Comparison of ENCODE assay signal across 2 cellular contexts in the genomic region with DNA sequence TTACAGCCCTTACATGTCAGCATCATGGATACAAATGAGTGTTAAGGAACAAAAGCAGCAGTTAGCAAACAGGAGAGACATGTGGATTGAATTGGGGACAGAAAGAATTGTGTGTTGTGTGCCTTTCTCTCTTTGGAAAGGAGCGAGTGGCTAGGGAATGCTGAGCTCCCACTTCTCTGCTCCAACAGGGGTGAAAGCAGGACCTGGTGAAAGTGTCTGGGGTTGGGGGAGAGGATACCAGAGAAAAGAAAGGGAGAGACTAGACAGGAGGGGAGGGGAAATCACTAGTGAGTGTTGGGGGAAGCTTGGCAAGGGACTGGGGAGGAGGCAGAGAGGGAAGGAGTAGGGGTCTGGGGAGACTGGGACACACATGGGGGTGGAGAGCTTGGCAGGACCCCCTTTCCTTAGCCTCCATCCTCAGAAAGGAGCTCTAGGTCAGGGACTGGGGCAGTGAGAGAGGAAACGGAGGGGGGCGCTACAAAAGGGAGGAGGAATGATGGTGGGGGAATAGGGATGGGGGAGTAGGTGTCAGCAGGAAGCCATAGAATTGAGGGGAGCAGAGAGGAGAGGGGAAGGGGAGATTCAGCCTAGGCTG.
TF ChIP-seq lines count a peak whose summit lies in the region.

No MANE protein-coding gene starts in this region.

TF ChIP-seq in liver, 16 proteins besides CTCF, POLR2A, EP300 and RAD21:
- TF ChIP-seq YY1 (IDR thresholded peaks at IDR 0.05) (no peak), ATF3 (IDR thresholded peaks at IDR 0.05) (no peak), FOXA2 (IDR thresholded peaks at IDR 0.05) (no peak), RXRA (IDR thresholded peaks at IDR 0.05) (no peak), GABPA (IDR thresholded peaks at IDR 0.05 in 1 of 2, conservative IDR thresholded peaks at IDR 0.05 in 1 of 2) (no peak), HNF4A (conservative IDR thresholded peaks at IDR 0.05) (no peak), ZBTB33 (IDR thresholded peaks at IDR 0.05) (no peak), TAF1 (conservative IDR thresholded peaks at IDR 0.05) (no peak), EGR1 (IDR thresholded peaks at IDR 0.05; ENCODE audit: low read depth in 2 of 2) (no peak), JUND (IDR thresholded peaks at IDR 0.05) (no peak), FOXA1 (IDR thresholded peaks at IDR 0.05) (no peak), NR2F2 (IDR thresholded peaks at IDR 0.05) (no peak), SP1 (IDR thresholded peaks at IDR 0.05) (no peak), HNF4G (IDR thresholded peaks at IDR 0.05) (no peak)
- TF ChIP-seq, protein P1, sequence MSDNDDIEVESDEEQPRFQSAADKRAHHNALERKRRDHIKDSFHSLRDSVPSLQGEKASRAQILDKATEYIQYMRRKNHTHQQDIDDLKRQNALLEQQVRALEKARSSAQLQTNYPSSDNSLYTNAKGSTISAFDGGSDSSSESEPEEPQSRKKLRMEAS (IDR thresholded peaks at IDR 0.05) = no peak
- TF ChIP-seq, protein P2, sequence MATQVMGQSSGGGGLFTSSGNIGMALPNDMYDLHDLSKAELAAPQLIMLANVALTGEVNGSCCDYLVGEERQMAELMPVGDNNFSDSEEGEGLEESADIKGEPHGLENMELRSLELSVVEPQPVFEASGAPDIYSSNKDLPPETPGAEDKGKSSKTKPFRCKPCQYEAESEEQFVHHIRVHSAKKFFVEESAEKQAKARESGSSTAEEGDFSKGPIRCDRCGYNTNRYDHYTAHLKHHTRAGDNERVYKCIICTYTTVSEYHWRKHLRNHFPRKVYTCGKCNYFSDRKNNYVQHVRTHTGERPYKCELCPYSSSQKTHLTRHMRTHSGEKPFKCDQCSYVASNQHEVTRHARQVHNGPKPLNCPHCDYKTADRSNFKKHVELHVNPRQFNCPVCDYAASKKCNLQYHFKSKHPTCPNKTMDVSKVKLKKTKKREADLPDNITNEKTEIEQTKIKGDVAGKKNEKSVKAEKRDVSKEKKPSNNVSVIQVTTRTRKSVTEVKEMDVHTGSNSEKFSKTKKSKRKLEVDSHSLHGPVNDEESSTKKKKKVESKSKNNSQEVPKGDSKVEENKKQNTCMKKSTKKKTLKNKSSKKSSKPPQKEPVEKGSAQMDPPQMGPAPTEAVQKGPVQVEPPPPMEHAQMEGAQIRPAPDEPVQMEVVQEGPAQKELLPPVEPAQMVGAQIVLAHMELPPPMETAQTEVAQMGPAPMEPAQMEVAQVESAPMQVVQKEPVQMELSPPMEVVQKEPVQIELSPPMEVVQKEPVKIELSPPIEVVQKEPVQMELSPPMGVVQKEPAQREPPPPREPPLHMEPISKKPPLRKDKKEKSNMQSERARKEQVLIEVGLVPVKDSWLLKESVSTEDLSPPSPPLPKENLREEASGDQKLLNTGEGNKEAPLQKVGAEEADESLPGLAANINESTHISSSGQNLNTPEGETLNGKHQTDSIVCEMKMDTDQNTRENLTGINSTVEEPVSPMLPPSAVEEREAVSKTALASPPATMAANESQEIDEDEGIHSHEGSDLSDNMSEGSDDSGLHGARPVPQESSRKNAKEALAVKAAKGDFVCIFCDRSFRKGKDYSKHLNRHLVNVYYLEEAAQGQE (IDR thresholded peaks at IDR 0.05) = no peak

TF ChIP-seq in HepG2, 621 proteins besides CTCF, POLR2A, EP300 and RAD21:
- TF ChIP-seq NONO (IDR thresholded peaks at IDR 0.05) (no peak), NONO (CRISPR knock-in tag; conservative IDR thresholded peaks at IDR 0.05) (no peak), ESRRA (CRISPR knock-in tag; IDR thresholded peaks at IDR 0.05; ENCODE audit: low read depth) (no peak), SP140L (CRISPR knock-in tag; IDR thresholded peaks at IDR 0.05; ENCODE audit: borderline replicate concordance) (no peak), NFIB (CRISPR knock-in tag; IDR thresholded peaks at IDR 0.05; ENCODE audit: borderline replicate concordance) (no peak), IKZF1 (IDR thresholded peaks at IDR 0.05) (no peak), SP4 (CRISPR knock-in tag; IDR thresholded peaks at IDR 0.05) (no peak), SOX13 (IDR thresholded peaks at IDR 0.05) (no peak), SOX13 (CRISPR knock-in tag; conservative IDR thresholded peaks at IDR 0.05 in 1 of 2, IDR thresholded peaks at IDR 0.05 in 1 of 2) (no peak), RFX1 (IDR thresholded peaks at IDR 0.05) (no peak), ZNF556 (CRISPR knock-in tag; IDR thresholded peaks at IDR 0.05; ENCODE audit: borderline replicate concordance) (no peak), DR1 (CRISPR knock-in tag; IDR thresholded peaks at IDR 0.05) (no peak), PHF8 (CRISPR knock-in tag; IDR thresholded peaks at IDR 0.05) (no peak), TGIF2 (CRISPR knock-in tag; IDR thresholded peaks at IDR 0.05) (no peak), ARNT2 (CRISPR knock-in tag; IDR thresholded peaks at IDR 0.05; ENCODE audit: low read depth) (no peak), ZNF446 (CRISPR knock-in tag; IDR thresholded peaks at IDR 0.05) (no peak), BCL6 (CRISPR knock-in tag; IDR thresholded peaks at IDR 0.05) (no peak), ATF7 (IDR thresholded peaks at IDR 0.05) (no peak), ATF7 (CRISPR knock-in tag; IDR thresholded peaks at IDR 0.05) (no peak), ZNF562 (CRISPR knock-in tag; IDR thresholded peaks at IDR 0.05; ENCODE audit: borderline replicate concordance) (no peak)
- TF ChIP-seq, protein P3, sequence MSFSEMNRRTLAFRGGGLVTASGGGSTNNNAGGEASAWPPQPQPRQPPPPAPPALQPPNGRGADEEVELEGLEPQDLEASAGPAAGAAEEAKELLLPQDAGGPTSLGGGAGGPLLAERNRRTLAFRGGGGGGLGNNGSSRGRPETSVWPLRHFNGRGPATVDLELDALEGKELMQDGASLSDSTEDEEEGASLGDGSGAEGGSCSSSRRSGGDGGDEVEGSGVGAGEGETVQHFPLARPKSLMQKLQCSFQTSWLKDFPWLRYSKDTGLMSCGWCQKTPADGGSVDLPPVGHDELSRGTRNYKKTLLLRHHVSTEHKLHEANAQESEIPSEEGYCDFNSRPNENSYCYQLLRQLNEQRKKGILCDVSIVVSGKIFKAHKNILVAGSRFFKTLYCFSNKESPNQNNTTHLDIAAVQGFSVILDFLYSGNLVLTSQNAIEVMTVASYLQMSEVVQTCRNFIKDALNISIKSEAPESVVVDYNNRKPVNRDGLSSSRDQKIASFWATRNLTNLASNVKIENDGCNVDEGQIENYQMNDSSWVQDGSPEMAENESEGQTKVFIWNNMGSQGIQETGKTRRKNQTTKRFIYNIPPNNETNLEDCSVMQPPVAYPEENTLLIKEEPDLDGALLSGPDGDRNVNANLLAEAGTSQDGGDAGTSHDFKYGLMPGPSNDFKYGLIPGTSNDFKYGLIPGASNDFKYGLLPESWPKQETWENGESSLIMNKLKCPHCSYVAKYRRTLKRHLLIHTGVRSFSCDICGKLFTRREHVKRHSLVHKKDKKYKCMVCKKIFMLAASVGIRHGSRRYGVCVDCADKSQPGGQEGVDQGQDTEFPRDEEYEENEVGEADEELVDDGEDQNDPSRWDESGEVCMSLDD (CRISPR knock-in tag; IDR thresholded peaks at IDR 0.05; ENCODE audit: borderline replicate concordance) = no peak
